8 cellular contexts compared by ENCODE assay signal in the genomic region with DNA sequence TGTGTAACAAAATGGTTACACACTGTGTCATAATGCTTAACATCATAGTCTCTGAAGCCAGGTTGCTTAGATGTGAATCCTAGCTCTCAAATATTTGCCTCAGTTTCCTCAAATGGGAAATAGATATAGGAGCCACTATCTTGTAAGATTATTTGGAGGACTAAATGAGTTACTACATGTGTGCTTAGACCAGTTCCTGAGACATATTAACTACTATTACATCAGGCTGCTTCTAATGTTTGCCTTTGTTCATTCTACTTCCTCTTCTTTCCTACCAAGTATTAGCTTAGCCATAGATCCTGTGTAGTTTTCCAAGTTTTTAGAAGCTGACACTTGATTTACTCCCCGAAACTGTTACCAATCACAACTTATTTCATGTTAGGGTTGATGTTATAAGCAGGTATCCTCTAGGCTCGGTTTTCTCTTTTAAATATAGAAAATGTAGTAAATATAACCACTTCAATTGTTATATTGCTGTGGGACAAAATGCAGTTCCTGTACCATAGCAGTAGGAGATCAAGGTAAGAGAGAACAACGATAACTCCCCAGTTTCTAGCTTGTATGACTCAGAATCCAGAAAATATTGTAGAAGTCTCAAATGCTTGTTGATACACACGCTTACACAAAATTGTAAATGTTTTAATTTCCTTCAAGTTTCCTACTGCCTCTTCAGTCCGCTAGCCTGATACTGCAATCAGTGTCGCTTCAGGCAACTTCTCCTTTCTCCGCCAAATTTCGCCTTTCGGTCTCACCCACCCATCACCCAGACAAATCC. TPM values are rescaled to one million over a fixed set of nuclear protein-coding genes. Genes with fewer than 3 reads are reported as not detected.
DNase-seq lines count a peak whose midpoint lies in the region; ATAC-seq and TF ChIP-seq lines count a peak whose summit lies in the region.

No MANE protein-coding gene starts in this region.

- H3K9ac ChIP-seq in iPS-18a (ENCODE audit: low read length): peak overlapping the region; percentile 91

- H3K9me3 ChIP-seq in adrenal gland (replicated peaks in 1 of 3) (no peaks in the 10 kb centered on the region), iPS-18a (ENCODE audit: control insufficient read depth, low read depth, low read length) (no peaks in the 10 kb centered on the region)

- intact Hi-C loops in adrenal gland (cut with DNase I): no loop called here

- TF ChIP-seq POLR2A in adrenal gland (IDR thresholded peaks at IDR 0.05): no peak

- WGBS in adrenal gland, 4 donors: 3 to 4% (median 3%) methylated on average over 9 of the region's 9 CpGs

- H3K27ac ChIP-seq in adrenal gland (peak overlapping the region; percentile 17 to 87 (median 57)), iPS-18a (ENCODE audit: low read length) (peak overlapping the region; percentile 77)

- TF ChIP-seq CTCF in LNCaP clone FGC (IDR thresholded peaks at IDR 0.05; ENCODE audit: control insufficient read depth, extremely low read depth, insufficient read depth) (no peak), adrenal gland (IDR thresholded peaks at IDR 0.05) (peak in 2 of 6 experiments; percentile 8 to 22)

- H3K27me3 ChIP-seq in adrenal gland: no peaks in the 10 kb centered on the region
- H3K27me3 ChIP-seq in iPS-18a (ENCODE audit: control insufficient read depth, insufficient read depth, low read length): no peaks in the 10 kb centered on the region

- H3K36me3 ChIP-seq in adrenal gland (replicated peaks in 1 of 2) (no peaks in the 10 kb centered on the region), iPS-18a (ENCODE audit: control insufficient read depth, low read depth, low read length) (peaks cover 10% of the 10 kb centered on the region)

- no peak for ATAC-seq in GM19324 (IDR thresholded peaks at IDR 0.05; ENCODE audit: low FRiP score, unreplicated experiment)

- DNase-seq in NCI-H1092 treated with DMSO at 0.1 percent for 48 hours (lab: John Stamatoyannopoulos, UW): peak; percentile 13
- no peak for DNase-seq in NCI-H1092 (lab: John Stamatoyannopoulos, UW)
- peak; percentile 47 for DNase-seq in LNCaP clone FGC (ENCODE audit: low read depth)
- DNase-seq in adrenal gland: no peak
- peak; percentile 82 for DNase-seq in superior temporal gyrus (ENCODE audit: extremely low spot score)
- DNase-seq in NK-92 (lab: John Stamatoyannopoulos, UW; ENCODE audit: unreplicated experiment): no peak

- peak overlapping the region; percentile 93 for H3K4me3 ChIP-seq in LNCaP clone FGC (ENCODE audit: low read depth, low read length)
- peak overlapping the region; percentile 48 to 95 (median 73) for H3K4me3 ChIP-seq in adrenal gland
- H3K4me3 ChIP-seq in iPS-18a (ENCODE audit: low read length): peak overlapping the region; percentile 88

- H3K4me1 ChIP-seq in adrenal gland (replicated peaks in 1 of 2) (peaks cover 0 to 19% of the 10 kb centered on the region in 2 donors), iPS-18a (ENCODE audit: control insufficient read depth, low read depth, low read length) (peaks cover 11% of the 10 kb centered on the region)

RNA-seq across cellular contexts. Expression of a gene that starts 0.7 kb away (rescaled TPM):
- total RNA-seq in adrenal gland: 10 to 100 TPM; 31.2 to 88.3 (median 41.1) TPM
- 10 to 100 TPM; 16.7 to 70.8 (median 18.6) TPM for polyA plus RNA-seq in adrenal gland

Comparison
In these comparisons a context has a peak if more than half of its experiments do, and no peak if none do; other contexts are left out.
1. DNase-seq: peak in NCI-H1092 treated with DMSO at 0.1 percent for 48 hours (single experiment), LNCaP clone FGC (single experiment) and superior temporal gyrus (single experiment); none in NCI-H1092 (single experiment), adrenal gland (0 of 7) and NK-92 (single experiment).
2. Peak in every context shown above with its lines, with median percentiles within 50 percentile points of each other: H3K4me3 ChIP-seq.